In genomic region chr16:90101332-90101731, GRCh38 we compare ENCODE assay signal across 18 cellular contexts. TPM values are rescaled to one million over a fixed set of nuclear protein-coding genes. Genes with fewer than 3 reads are reported as not detected.
"Had no signal": no experiment of that assay in that cellular context is flagged by ENCODE, and none has a peak within 500 bp of the region (broad histone marks: within the 10 kb centered on the region; RNA-seq: fewer than 3 reads in every experiment).

No MANE protein-coding gene starts in this region.

RNA-seq across cellular contexts. Expression of gene PRDM7, which starts 24.2 kb away (rescaled TPM):
- total RNA-seq: activated B cell treated with CpG ODN at 0.5 μM for 24 hours; activated CD4-positive, alpha-beta memory T cell treated with anti-CD3 and anti-CD28 coated beads for 36 hours; activated CD8-positive, alpha-beta memory T cell treated with anti-CD3 and anti-CD28 coated beads for 36 hours; activated CD8-positive, alpha-beta memory T cell treated with anti-CD3 and anti-CD28 coated beads, Interleukin-2, amount 10 ng/mL, durations not matched to agents 7 days and 5 days; activated CD8-positive, alpha-beta T cell treated with anti-CD3 and anti-CD28 coated beads, Interleukin-2, amount 10 ng/mL, durations not matched to agents 7 days and 5 days; activated naive CD4-positive, alpha-beta T cell treated with anti-CD3 and anti-CD28 coated beads for 36 hours; activated naive CD8-positive, alpha-beta T cell treated with anti-CD3 and anti-CD28 coated beads for 36 hours; activated T-helper 1 cell treated with anti-CD3 and anti-CD28 coated beads, Interleukin-12 subunit alpha, Interleukin-12 subunit beta, Interleukin-2, Interleukin-4 antibody, amounts not matched to agents 30 ng/mL and 10 ng/mL and 1 ng/mL, durations not matched to agents 14 hours and 24 hours and 36 hours; activated T-helper 2 cell treated with anti-CD3 and anti-CD28 coated beads, Interferon-gamma antibody, Interleukin-2, Interleukin-4, amounts not matched to agents 10 μg/mL and 5 μg/mL and 100 μg/mL, durations not matched to agents 14 hours and 24 hours and 36 hours; adrenal gland; aorta; body of pancreas; chondrocyte; dermis blood vessel endothelial cell; esophagus squamous epithelium; fibroblast of lung; fibroblast of villous mesenchyme; T-helper 17 cell had no signal
- polyA plus RNA-seq: adrenal gland, aorta, fibroblast of lung had no signal
